In genomic region chr22:42283288-42284229, GRCh38 we compare ENCODE assay signal across 8 cellular contexts.
A peak's percentile ranks its signal among the peaks of the same experiment; 100 is the strongest.
DNase-seq lines count a peak whose midpoint lies in the region.

No MANE protein-coding gene starts in this region.

- peak overlapping the region; percentile 57 for H3K27ac ChIP-seq in angular gyrus (ENCODE audit: low read depth, low read length)

- DNase-seq in NCI-H748 (lab: John Stamatoyannopoulos, UW; ENCODE audit: unreplicated experiment) (peak; percentile 11), NCI-H748 treated with DMSO at 0.1 percent for 48 hours (lab: John Stamatoyannopoulos, UW) (no peak), iPS-NIHi11 (ENCODE audit: low spot score) (peak; percentile 54), glomerular visceral epithelial cell (ENCODE audit: extremely low spot score) (no peak), NCI-H2196 (lab: John Stamatoyannopoulos, UW; ENCODE audit: unreplicated experiment) (no peak), NCI-H1436 (lab: John Stamatoyannopoulos, UW) (no peak)
- DNase-seq in stimulated activated CD4-positive, alpha-beta T cell treated with anti-CD3 and anti-CD28 coated beads, Interleukin-4, amount 100 ng/mL, for 4 hours, result peak; percentile 34 to 49

Comparison
In these comparisons a context has a peak if more than half of its experiments do, and no peak if none do; other contexts are left out.
1. DNase-seq: peak in NCI-H748 (single experiment), iPS-NIHi11 (single experiment) and stimulated activated CD4-positive, alpha-beta T cell treated with anti-CD3 and anti-CD28 coated beads, Interleukin-4, amount 100 ng/mL, for 4 hours (2 of 2); none in NCI-H748 treated with DMSO at 0.1 percent for 48 hours (single experiment), glomerular visceral epithelial cell (single experiment), NCI-H2196 (single experiment) and NCI-H1436 (single experiment).